25 cellular contexts compared by ENCODE assay signal in genomic region chr19:33215438-33216197, GRCh38. TPM values are rescaled to one million over a fixed set of nuclear protein-coding genes. Genes with fewer than 3 reads are reported as not detected.
DNase-seq lines count a peak whose midpoint lies in the region; ATAC-seq, FAIRE-seq and TF ChIP-seq lines count a peak whose summit lies in the region.
"Had no signal": no experiment of that assay in that cellular context is flagged by ENCODE, and none has a peak within 500 bp of the region (broad histone marks: within the 10 kb centered on the region; RNA-seq: fewer than 3 reads in every experiment).

No MANE protein-coding gene starts in this region.

- no peaks in the 10 kb centered on the region for H3K9me3 ChIP-seq in heart right ventricle
- H3K9me3 ChIP-seq in HepG2 (ENCODE audit: low read length) = no peaks in the 10 kb centered on the region
- H3K9me3 ChIP-seq in right lobe of liver = no peaks in the 10 kb centered on the region
- no peaks in the 10 kb centered on the region for H3K9me3 ChIP-seq in neuronal stem cell (replicated peaks in 1 of 2; ENCODE audit: control insufficient read depth in 2 of 2, insufficient read depth in 1 of 2, low read depth in 1 of 2, low read length in 2 of 2)
- H3K9me3 ChIP-seq: A549; BE2C; BLaER1 treated with 17β-estradiol and CSF1 and Interleukin-3, amounts not matched to agents 10 nM and 100 nM had no signal

- H3K27me3 ChIP-seq in heart right ventricle (peaks cover 0 to 27% (median 14%) of the 10 kb centered on the region in 7 donors), HepG2 (ENCODE audit: control insufficient read depth in 1 of 2, insufficient read depth in 2 of 2, low read length in 2 of 2) (peaks cover 12 to 28% of the 10 kb centered on the region in 2 experiments), right lobe of liver (no peaks in the 10 kb centered on the region), neuronal stem cell (ENCODE audit: control insufficient read depth in 3 of 3, insufficient read depth in 3 of 3, low read depth in 1 of 3, low read length in 3 of 3) (peaks cover 0 to 11% (median 0%) of the 10 kb centered on the region in 3 experiments)
- H3K27me3 ChIP-seq: BE2C; BLaER1 treated with 17β-estradiol and CSF1 and Interleukin-3, amounts not matched to agents 10 nM and 100 nM had no signal

- TF ChIP-seq EP300 in HepG2 (IDR thresholded peaks at IDR 0.05; ENCODE audit: low read depth in 2 of 2, low read length in 2 of 2) (no peak), HepG2 (CRISPR knock-in tag; IDR thresholded peaks at IDR 0.05; ENCODE audit: borderline replicate concordance) (no peak)

- H3K23ac ChIP-seq in neuronal stem cell (ENCODE audit: low read depth, low read length, poor library complexity) = peak overlapping the region; percentile 77

- ATAC-seq in Right ventricle myocardium inferior = no peak
- ATAC-seq in heart right ventricle = no peak
- ATAC-seq in HepG2 = no peak
- ATAC-seq in right lobe of liver = no peak
- no peak for ATAC-seq in HG02884 (IDR thresholded peaks at IDR 0.05; ENCODE audit: unreplicated experiment)

- peak overlapping the region; percentile 72 for H2BK5ac ChIP-seq in neuronal stem cell (ENCODE audit: low read length)

- in situ Hi-C loops in HepG2 (cut with HindIII; ENCODE audit: extremely low pct_ligation_motif_present, low pct_unique_long_range_greater_than_20kb) = no loop called here

- H3K4me2 ChIP-seq in HepG2 (ENCODE audit: low read depth, low read length) (peak overlapping the region; percentile 57; the same call in 1 of the 2 replicates), neuronal stem cell (ENCODE audit: insufficient read depth, low read length, poor library complexity, severe bottlenecking) (no peak overlapping the region)
- H3K4me2 ChIP-seq: A549; BLaER1 treated with 17β-estradiol and CSF1 and Interleukin-3, amounts not matched to agents 10 nM and 100 nM had no signal

- H3K36me3 ChIP-seq in heart right ventricle (no peaks in the 10 kb centered on the region), HepG2 (replicated peaks in 1 of 2; ENCODE audit: control insufficient read depth in 1 of 2, insufficient read depth in 2 of 2, low read length in 2 of 2) (no peaks in the 10 kb centered on the region), right lobe of liver (no peaks in the 10 kb centered on the region), neuronal stem cell (replicated peaks in 1 of 2; ENCODE audit: control insufficient read depth in 2 of 2, insufficient read depth in 2 of 2, low read length in 2 of 2) (no peaks in the 10 kb centered on the region)
- H3K36me3 ChIP-seq: BE2C had no signal

- H3K4ac ChIP-seq in neuronal stem cell (ENCODE audit: low read length) = no peak overlapping the region

- no TSS peak for BruUV-seq in HepG2 (replicated peaks; lab: Mats Ljungman, UMichigan)

- no peak overlapping the region for H4K91ac ChIP-seq in neuronal stem cell (ENCODE audit: low read depth, low read length, poor library complexity)

- intact Hi-C loops in Right ventricle myocardium inferior (cut with DNase I) = no loop called here
- intact Hi-C loops in heart right ventricle (cut with DNase I) = no loop called here
- intact Hi-C loops in HepG2 (cut with micrococcal nuclease; ENCODE audit: unreplicated experiment) = no loop called here
- intact Hi-C loops in right lobe of liver (cut with DNase I) = no loop called here

- no peak overlapping the region for H3K27ac ChIP-seq in heart right ventricle
- no peak overlapping the region for H3K27ac ChIP-seq in HepG2 (ENCODE audit: extremely low read length, insufficient read depth, low read length)
- H3K27ac ChIP-seq in right lobe of liver = no peak overlapping the region
- no peak overlapping the region for H3K27ac ChIP-seq in neuronal stem cell (replicated peaks; ENCODE audit: low read length)
- H3K27ac ChIP-seq: A549; BLaER1 treated with 17β-estradiol and CSF1 and Interleukin-3, amounts not matched to agents 10 nM and 100 nM; GM23248 had no signal

- H2AFZ ChIP-seq in HepG2 (ENCODE audit: low read length) (no peak overlapping the region), neuronal stem cell (ENCODE audit: low read length) (no peak overlapping the region)
- H2AFZ ChIP-seq: GM23248 had no signal

- H3K9ac ChIP-seq in HepG2 (ENCODE audit: insufficient read depth, low read depth, low read length) = no peak overlapping the region
- H3K9ac ChIP-seq in neuronal stem cell (ENCODE audit: low read depth, low read length, poor library complexity) = no peak overlapping the region
- H3K9ac ChIP-seq: BLaER1 treated with 17β-estradiol and CSF1 and Interleukin-3, amounts not matched to agents 10 nM and 100 nM; GM23248 had no signal

- H4K8ac ChIP-seq in neuronal stem cell (ENCODE audit: low read depth, low read length) = peak overlapping the region; percentile 7

- no peaks in the 10 kb centered on the region for H3K79me1 ChIP-seq in neuronal stem cell (ENCODE audit: low read depth, low read length)

- H4K20me1 ChIP-seq in HepG2 (ENCODE audit: insufficient read depth, low read length) = no peaks in the 10 kb centered on the region
- H4K20me1 ChIP-seq: BLaER1 treated with 17β-estradiol and CSF1 and Interleukin-3, amounts not matched to agents 10 nM and 100 nM had no signal

- DNase-seq in Right ventricle myocardium inferior (ENCODE audit: missing footprints) (peak; percentile 20), heart right ventricle (no peak), HepG2 (ENCODE audit: low spot score) (no peak), right lobe of liver (no peak), neuronal stem cell (ENCODE audit: low spot score) (no peak)
- DNase-seq: 8988T; ACHN; AML-193; BE2C; CD4-positive, alpha-beta T cell; CD8-positive, alpha-beta memory T cell; DMS 273 treated with DMSO at 0.1 percent for 48 hours; DMS79; EL; GDM1; GM23248; HFFc6 had no signal

- H3K79me2 ChIP-seq in HepG2 (ENCODE audit: insufficient read depth, low read length) = no peaks in the 10 kb centered on the region

- H3K14ac ChIP-seq in neuronal stem cell (ENCODE audit: low read length) = peak overlapping the region; percentile 47

- WGBS in heart right ventricle, 2 donors = 85 to 88% methylated on average over 19 of the region's 19 CpGs
- 58% methylated on average over 7 of the region's 19 CpGs for WGBS in HepG2 (ENCODE audit: low lambda C conversion rate)
- WGBS in right lobe of liver (ENCODE audit: insufficient coverage, low coverage, low lambda C conversion rate, missing lambda C conversion rate) = 85% methylated on average over 6 of the region's 19 CpGs
- no CpG with 5 or more reads among the region's 19 CpGs for WGBS in neuronal stem cell (ENCODE audit: extremely low coverage in 2 of 2, insufficient read length in 2 of 2, insufficient replicate concordance in 1 of 2), 2 donors

- H3K4me1 ChIP-seq in heart right ventricle (no peaks in the 10 kb centered on the region), HepG2 (ENCODE audit: insufficient read depth, low read length) (peaks cover 41% of the 10 kb centered on the region), right lobe of liver (no peaks in the 10 kb centered on the region), neuronal stem cell (ENCODE audit: control insufficient read depth in 2 of 2, insufficient read depth in 1 of 2, low read depth in 1 of 2, low read length in 2 of 2) (peaks cover 0 to 13% of the 10 kb centered on the region in 2 donors)
- H3K4me1 ChIP-seq: A549, BE2C had no signal

- H3K4me3 ChIP-seq in heart right ventricle (no peak overlapping the region), HepG2 (replicated peaks in 1 of 3; ENCODE audit: insufficient read depth in 1 of 3, low read depth in 2 of 3, low read length in 3 of 3) (peak overlapping the region in 1 of 3 experiments; percentile 32; a peak in 1 of 6 replicates), right lobe of liver (no peak overlapping the region), neuronal stem cell (ENCODE audit: low read length in 2 of 2) (no peak overlapping the region)
- H3K4me3 ChIP-seq: A549; BLaER1 treated with 17β-estradiol and CSF1 and Interleukin-3, amounts not matched to agents 10 nM and 100 nM; GM12878; GM23248 had no signal

- peak overlapping the region; percentile 79 for H2BK15ac ChIP-seq in neuronal stem cell (ENCODE audit: low read length)

- CTCF ChIA-PET in HepG2 (lab: Yijun Ruan, JAX; ENCODE audit: low intra/inter-chr PET ratio, low total read pairs) = no interaction called here

- peak overlapping the region; percentile 36 for H2BK120ac ChIP-seq in neuronal stem cell (ENCODE audit: low read depth, low read length)

- TF ChIP-seq POLR2A in HepG2 (IDR thresholded peaks at IDR 0.05; ENCODE audit: insufficient read depth in 1 of 2, low read depth in 2 of 2, low read length in 2 of 2) (no peak), right lobe of liver (IDR thresholded peaks at IDR 0.05) (no peak)

- peak overlapping the region; percentile 91 for H2BK12ac ChIP-seq in neuronal stem cell (ENCODE audit: low read length)

- peak overlapping the region; percentile 36 for H3K18ac ChIP-seq in neuronal stem cell (ENCODE audit: low read length)

- POLR2A ChIA-PET in HepG2 (lab: Yijun Ruan, JAX) = no interaction called here

- peak overlapping the region; percentile 86 for H2AK5ac ChIP-seq in neuronal stem cell (ENCODE audit: low read depth, low read length)

- no peak for FAIRE-seq in HepG2 (lab: Jason Lieb, UNC)
- FAIRE-seq: D721Med, GM12878, GM19239 had no signal

- TF ChIP-seq RAD21 in HepG2 (CRISPR knock-in tag; IDR thresholded peaks at IDR 0.05) = no peak

- TF ChIP-seq CTCF in heart right ventricle (IDR thresholded peaks at IDR 0.05) = no peak
- no peak for TF ChIP-seq CTCF in HepG2 (CRISPR knock-in tag; IDR thresholded peaks at IDR 0.05)
- no peak for TF ChIP-seq CTCF in right lobe of liver (IDR thresholded peaks at IDR 0.05)

RNA-seq across cellular contexts. Expression of gene SLC7A10, which starts 10.0 kb away (rescaled TPM):
- 0.32 TPM for total RNA-seq in Right ventricle myocardium inferior
- under 1 TPM in 3 of 10 donors, not detected in 7; 0.31 to 0.70 (median 0.64) TPM for total RNA-seq in heart right ventricle
- under 1 TPM; 0.61 to 0.66 TPM for polyA plus RNA-seq in heart right ventricle
- total RNA-seq in HepG2 (2016; rRNA removed; fragmentation: Illumina TruSeq; extraction: Trizol) = 0.41 and 2.2 TPM in 2 replicates
- total RNA-seq in HepG2 (2016; cell fraction: cytosol; rRNA removed; fragmentation: Illumina TruSeq; extraction: Trizol; ENCODE audit: low read depth) = 2.6 and 2.7 TPM in 2 replicates
- total RNA-seq in HepG2 (2016; cell fraction: insoluble cytoplasmic fraction; rRNA removed; fragmentation: Illumina TruSeq; extraction: Trizol) = 0.51 and 1.7 TPM in 2 replicates
- 1.5 and 1.7 TPM in 2 replicates for total RNA-seq in HepG2 (2016; cell fraction: membrane; rRNA removed; fragmentation: Illumina TruSeq; extraction: Trizol)
- 1.7 and 2.4 TPM in 2 replicates for total RNA-seq in HepG2 (2016; cell fraction: nucleus; rRNA removed; fragmentation: Illumina TruSeq; extraction: Trizol)
- polyA plus RNA-seq in HepG2 (2011; rRNA removed) = 1.1 TPM in 2 replicates
- 0.85 and 1.0 TPM in 2 replicates for polyA plus RNA-seq in HepG2 (2011; cell fraction: cytosol; rRNA removed)
- polyA plus RNA-seq in HepG2 (2011; cell fraction: nucleus; rRNA removed) = 4.6 and 6.0 TPM in 2 replicates
- 0.63 and 0.66 TPM in 2 replicates for polyA plus RNA-seq in HepG2 (2012)
- polyA plus RNA-seq in HepG2 (2016; cell fraction: cytosol; fragmentation: Illumina TruSeq; extraction: Trizol; ENCODE audit: low read depth) = 2.1 and 2.7 TPM in 2 replicates
- 1.1 and 1.2 TPM in 2 replicates for polyA plus RNA-seq in HepG2 (2016; cell fraction: insoluble cytoplasmic fraction; fragmentation: Illumina TruSeq; extraction: Trizol; ENCODE audit: low read depth)
- 2.4 and 2.6 TPM in 2 replicates for polyA plus RNA-seq in HepG2 (2016; cell fraction: membrane; fragmentation: Illumina TruSeq; extraction: Trizol; ENCODE audit: low read depth)
- 5.9 and 6.0 TPM in 2 replicates for polyA plus RNA-seq in HepG2 (2016; cell fraction: nucleus; fragmentation: Illumina TruSeq; extraction: Trizol; ENCODE audit: insufficient read depth, low read depth)
- 1.7 TPM in 1 of 2 replicates, not detected in the other for polyA minus RNA-seq in HepG2 (2011; rRNA and poly(A)+ RNA removed; ENCODE audit: low replicate concordance)
- polyA minus RNA-seq in HepG2 (2011; cell fraction: cytosol; rRNA and poly(A)+ RNA removed) = 0.35 and 0.40 TPM in 2 replicates
- 0.62 and 0.64 TPM in 2 replicates for polyA minus RNA-seq in HepG2 (2011; cell fraction: nucleus; rRNA and poly(A)+ RNA removed)
- total RNA-seq in right lobe of liver = not detected
- polyA plus RNA-seq in neuronal stem cell (2013, experiment 1 of 2) = 1.1 TPM
- polyA plus RNA-seq in neuronal stem cell (2013, experiment 2 of 2) = 0.97 TPM
- total RNA-seq: CD4-positive, alpha-beta T cell; CD8-positive, alpha-beta memory T cell; GM12878; GM23248; H4; HFFc6 had no signal
- polyA plus RNA-seq: CD14-positive monocyte; CD8-positive, alpha-beta memory T cell; GM12878; GM23248 had no signal

RNA-seq across cellular contexts. Expression of gene LRP3, which starts 21.5 kb away (rescaled TPM):
- 17.8 TPM for total RNA-seq in Right ventricle myocardium inferior
- total RNA-seq in heart right ventricle = 10 to 100 TPM; 13.7 to 23.6 (median 16.3) TPM
- 1 to 10 TPM; 8.5 to 9.9 TPM for polyA plus RNA-seq in heart right ventricle
- 45.1 and 51.6 TPM in 2 replicates for total RNA-seq in HepG2 (2016; rRNA removed; fragmentation: Illumina TruSeq; extraction: Trizol)
- total RNA-seq in HepG2 (2016; cell fraction: cytosol; rRNA removed; fragmentation: Illumina TruSeq; extraction: Trizol; ENCODE audit: low read depth) = 34.5 and 35.4 TPM in 2 replicates
- 39.3 and 56.4 TPM in 2 replicates for total RNA-seq in HepG2 (2016; cell fraction: insoluble cytoplasmic fraction; rRNA removed; fragmentation: Illumina TruSeq; extraction: Trizol)
- total RNA-seq in HepG2 (2016; cell fraction: membrane; rRNA removed; fragmentation: Illumina TruSeq; extraction: Trizol) = 85.6 and 91.5 TPM in 2 replicates
- total RNA-seq in HepG2 (2016; cell fraction: nucleus; rRNA removed; fragmentation: Illumina TruSeq; extraction: Trizol) = 24.3 and 30.9 TPM in 2 replicates
- polyA plus RNA-seq in HepG2 (2011; rRNA removed) = 17.6 and 30.3 TPM in 2 replicates
- 9.6 and 22.4 TPM in 2 replicates for polyA plus RNA-seq in HepG2 (2011; cell fraction: cytosol; rRNA removed)
- polyA plus RNA-seq in HepG2 (2011; cell fraction: nucleus; rRNA removed) = 49.0 and 59.4 TPM in 2 replicates
- 12.5 and 18.3 TPM in 2 replicates for polyA plus RNA-seq in HepG2 (2012)
- polyA plus RNA-seq in HepG2 (2016; cell fraction: cytosol; fragmentation: Illumina TruSeq; extraction: Trizol; ENCODE audit: low read depth) = 46.7 and 50.1 TPM in 2 replicates
- 41.6 and 54.2 TPM in 2 replicates for polyA plus RNA-seq in HepG2 (2016; cell fraction: insoluble cytoplasmic fraction; fragmentation: Illumina TruSeq; extraction: Trizol; ENCODE audit: low read depth)
- 92.1 and 104 TPM in 2 replicates for polyA plus RNA-seq in HepG2 (2016; cell fraction: membrane; fragmentation: Illumina TruSeq; extraction: Trizol; ENCODE audit: low read depth)
- polyA plus RNA-seq in HepG2 (2016; cell fraction: nucleus; fragmentation: Illumina TruSeq; extraction: Trizol; ENCODE audit: insufficient read depth, low read depth) = 70.1 and 70.6 TPM in 2 replicates
- polyA minus RNA-seq in HepG2 (2011; rRNA and poly(A)+ RNA removed; ENCODE audit: low replicate concordance) = 11.9 and 50.0 TPM in 2 replicates
- 9.7 and 13.5 TPM in 2 replicates for polyA minus RNA-seq in HepG2 (2011; cell fraction: cytosol; rRNA and poly(A)+ RNA removed)
- polyA minus RNA-seq in HepG2 (2011; cell fraction: nucleus; rRNA and poly(A)+ RNA removed) = 10.3 TPM in 2 replicates
- 10 to 100 TPM; 25.2 to 40.7 (median 33.7) TPM for total RNA-seq in right lobe of liver
- polyA plus RNA-seq in neuronal stem cell (2013, experiment 1 of 2) = 42.5 TPM
- 38.5 TPM for polyA plus RNA-seq in neuronal stem cell (2013, experiment 2 of 2)
- polyA plus RNA-seq: CD8-positive, alpha-beta memory T cell had no signal
